Comparison of ENCODE assay signal across 16 cellular contexts in the genomic region with DNA sequence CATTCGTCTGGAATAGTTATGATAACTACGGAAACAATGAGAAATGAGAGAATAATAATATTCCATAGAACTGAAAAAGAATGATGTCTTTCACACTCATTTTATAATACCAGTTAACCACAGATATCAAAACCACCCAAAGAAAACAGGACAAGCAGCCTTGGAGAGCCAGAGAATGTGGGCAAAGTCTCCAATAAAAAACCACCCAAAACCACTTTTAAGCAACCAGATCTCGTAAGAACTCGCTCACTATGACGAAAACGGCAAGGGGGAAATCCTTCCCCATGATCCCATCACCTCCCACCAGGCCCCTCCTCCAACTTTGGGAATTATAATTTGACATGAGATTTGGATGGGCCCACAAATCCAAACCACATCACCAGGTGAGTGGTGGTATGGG.
DNase-seq lines count a peak whose midpoint lies in the region; TF ChIP-seq lines count a peak whose summit lies in the region.
"Had no signal": no experiment of that assay in that cellular context is flagged by ENCODE, and none has a peak within 500 bp of the region (broad histone marks: within the 10 kb centered on the region; RNA-seq: fewer than 3 reads in every experiment).

No MANE protein-coding gene starts in this region.

- in situ Hi-C loops in brain microvascular endothelial cell (cut with HindIII; ENCODE audit: low pct_ligation_motif_present, low sequenced_read_pairs) = no loop called here

- H3K4me1 Mint-ChIP-seq in osteocyte (ENCODE audit: unreplicated experiment) = peaks cover 9% of the 10 kb centered on the region
- H3K4me1 Mint-ChIP-seq: H9 had no signal

- DNase-seq in AG09309 (ENCODE audit: low read depth) (peak; percentile 40), RPMI7951 (ENCODE audit: low read depth) (peak; percentile 10), brain microvascular endothelial cell (peak; percentile 17), osteocyte (ENCODE audit: extremely low spot score, unreplicated experiment) (no peak), dorsolateral prefrontal cortex (no peak), T-helper 9 cell (no peak), DMS53 treated with DMSO at 0.1 percent for 48 hours (lab: John Stamatoyannopoulos, UW; ENCODE audit: unreplicated experiment) (no peak), NCI-H128 (lab: John Stamatoyannopoulos, UW; ENCODE audit: unreplicated experiment) (no peak)
- DNase-seq: ACHN; C1 segment of cervical spinal cord; CD4-positive, alpha-beta T cell; DMS79 treated with DMSO at 0.1 percent for 48 hours; EL; GOT3; H9 had no signal

- H3K27ac ChIP-seq in brain microvascular endothelial cell (no peak overlapping the region), dorsolateral prefrontal cortex (no peak overlapping the region)

- no peaks in the 10 kb centered on the region for H3K36me3 ChIP-seq in brain microvascular endothelial cell (replicated peaks)

- peak overlapping the region; percentile 32 for H3K27ac Mint-ChIP-seq in osteocyte (ENCODE audit: unreplicated experiment)
- H3K27ac Mint-ChIP-seq: B cell; CD4-positive, alpha-beta T cell; H9 had no signal

- intact Hi-C loops in dorsolateral prefrontal cortex (cut with DNase I) = no loop called here

- no peaks in the 10 kb centered on the region for H3K27me3 Mint-ChIP-seq in osteocyte (ENCODE audit: unreplicated experiment)
- H3K27me3 Mint-ChIP-seq: B cell; CD4-positive, alpha-beta T cell had no signal

- peaks cover 6% of the 10 kb centered on the region for H3K9me3 Mint-ChIP-seq in osteocyte (ENCODE audit: unreplicated experiment)
- H3K9me3 Mint-ChIP-seq: CD4-positive, alpha-beta T cell had no signal

- no peak for TF ChIP-seq CTCF in AG09309 (IDR thresholded peaks at IDR 0.05; ENCODE audit: control insufficient read depth, insufficient read depth, low read depth, low read length, missing control alignments)
- TF ChIP-seq CTCF in brain microvascular endothelial cell (IDR thresholded peaks at IDR 0.05; ENCODE audit: low read depth, low read length, missing control alignments) = no peak
- no peak for TF ChIP-seq CTCF in osteocyte (IDR thresholded peaks at IDR 0.05)
- TF ChIP-seq CTCF in dorsolateral prefrontal cortex (IDR thresholded peaks at IDR 0.05 in 54 of 56, conservative IDR thresholded peaks at IDR 0.05 in 2 of 56; ENCODE audit: low read depth in 1 of 56, partially characterized antibody in 56 of 56) = no peak

- H3K4me3 ChIP-seq in AG09309 (ENCODE audit: control insufficient read depth, low read depth, low read length) = no peak overlapping the region
- H3K4me3 ChIP-seq in brain microvascular endothelial cell (ENCODE audit: low read depth, low read length) = no peak overlapping the region
- no peak overlapping the region for H3K4me3 ChIP-seq in dorsolateral prefrontal cortex

- no peaks in the 10 kb centered on the region for H3K27me3 ChIP-seq in brain microvascular endothelial cell (replicated peaks)
- no peaks in the 10 kb centered on the region for H3K27me3 ChIP-seq in dorsolateral prefrontal cortex

- H3K36me3 Mint-ChIP-seq in osteocyte (ENCODE audit: unreplicated experiment) = no peaks in the 10 kb centered on the region

- H3K4me3 Mint-ChIP-seq in osteocyte (ENCODE audit: unreplicated experiment) = no peak overlapping the region
- H3K4me3 Mint-ChIP-seq: B cell; CD4-positive, alpha-beta T cell; H9 had no signal

Comparison
In these comparisons a context has a peak if more than half of its experiments do, and no peak if none do; other contexts are left out.
1. DNase-seq: peak in AG09309 (single experiment), RPMI7951 (single experiment) and brain microvascular endothelial cell (single experiment); none in osteocyte (single experiment), dorsolateral prefrontal cortex (0 of 10), T-helper 9 cell (single experiment), DMS53 treated with DMSO at 0.1 percent for 48 hours (single experiment) and NCI-H128 (single experiment).